In genomic region chr14:72614365-72614764, GRCh38 we compare ENCODE assay signal across 14 cellular contexts.
"Had no signal": no experiment of that assay in that cellular context is flagged by ENCODE, and none has a peak within 500 bp of the region (broad histone marks: within the 10 kb centered on the region; RNA-seq: fewer than 3 reads in every experiment).

No MANE protein-coding gene starts in this region.

- ATAC-seq: naive thymus-derived CD4-positive, alpha-beta T cell; T-helper 17 cell had no signal

- H3K36me3 ChIP-seq: breast epithelium, sigmoid colon had no signal

- H3K27me3 ChIP-seq: breast epithelium, hepatocyte, sigmoid colon had no signal

- H3K4me3 ChIP-seq: breast epithelium, hepatocyte, lung, sigmoid colon had no signal

- H3K9me3 ChIP-seq: breast epithelium, sigmoid colon had no signal

- H2AFZ ChIP-seq: hepatocyte had no signal

- FAIRE-seq: TTC549 had no signal

- DNase-seq: activated B cell treated with CpG ODN at 0.5 μM for 24 hours; activated CD4-positive, alpha-beta T cell treated with anti-CD3 and anti-CD28 coated beads, Interleukin-2, amount 10 ng/mL, durations not matched to agents 7 days and 5 days; activated naive CD4-positive, alpha-beta T cell; aorta; foreskin melanocyte; nucleus accumbens; sigmoid colon; stimulated activated CD4-positive, alpha-beta T cell treated with anti-CD3 and anti-CD28 coated beads, Interleukin-4, amount 100 ng/mL, for 1 hour; T-helper 17 cell had no signal

- H3K4me2 ChIP-seq: hepatocyte had no signal
